25 cellular contexts compared by ENCODE assay signal in genomic region chr4:7747062-7747385, GRCh38.
DNase-seq lines count a peak whose midpoint lies in the region; ATAC-seq and TF ChIP-seq lines count a peak whose summit lies in the region.
"Had no signal": no experiment of that assay in that cellular context is flagged by ENCODE, and none has a peak within 500 bp of the region (broad histone marks: within the 10 kb centered on the region; RNA-seq: fewer than 3 reads in every experiment).

No MANE protein-coding gene starts in this region.

- H3K27me3 ChIP-seq in lower lobe of right lung (ENCODE audit: low read depth) = no peaks in the 10 kb centered on the region
- H3K27me3 ChIP-seq: body of pancreas, testis had no signal

- H3K36me3 Mint-ChIP-seq in activated T-helper 17 cell treated with anti-CD3 and anti-CD28 coated beads, Interleukin-2, amount 50 U/mL, for 72 hours (ENCODE audit: low read depth) = no peaks in the 10 kb centered on the region
- H3K36me3 Mint-ChIP-seq: naive B cell; stimulated activated naive B cell treated with anti-CD40 and anti-IgM and Interleukin-4, amounts not matched to agents 10 μg/mL and 1 μg/mL and 100 μg/mL, for 72 hours had no signal

- H3K4me3 ChIP-seq in lower lobe of right lung = no peak overlapping the region
- H3K4me3 ChIP-seq: body of pancreas, testis had no signal

- H3K4me1 ChIP-seq in lower lobe of right lung = peaks cover 20% of the 10 kb centered on the region
- H3K4me1 ChIP-seq: body of pancreas, testis had no signal

- H3K36me3 ChIP-seq in lower lobe of right lung = no peaks in the 10 kb centered on the region

- no peaks in the 10 kb centered on the region for H3K9me3 ChIP-seq in lower lobe of right lung
- H3K9me3 ChIP-seq: body of pancreas, testis had no signal

- intact Hi-C loops in head of caudate nucleus (cut with DNase I) (no loop called here), lower lobe of right lung (cut with DNase I) (no loop called here), sciatic nerve (cut with DNase I) (no loop called here)

- peaks cover 20% of the 10 kb centered on the region for H3K4me1 Mint-ChIP-seq in activated T-helper 17 cell treated with anti-CD3 and anti-CD28 coated beads, Interleukin-2, amount 50 U/mL, for 72 hours

- H3K9me3 Mint-ChIP-seq in activated T-helper 17 cell treated with anti-CD3 and anti-CD28 coated beads, Interleukin-2, amount 50 U/mL, for 72 hours = no peaks in the 10 kb centered on the region
- H3K9me3 Mint-ChIP-seq: stimulated activated naive B cell treated with anti-CD40 and anti-IgM and Interleukin-4, amounts not matched to agents 10 μg/mL and 1 μg/mL and 100 μg/mL, for 72 hours had no signal

- DNase-seq in head of caudate nucleus (peak in 37 of 42 donors; percentile 19 to 68 (median 40)), lower lobe of right lung (peak; percentile 84), sciatic nerve (ENCODE audit: low spot score) (no peak), DMS 273 (lab: John Stamatoyannopoulos, UW; ENCODE audit: unreplicated experiment) (no peak), middle frontal gyrus (ENCODE audit: extremely low spot score, low spot score) (no peak), ureter (ENCODE audit: low spot score) (no peak)
- DNase-seq: activated CD4-positive, alpha-beta T cell treated with anti-CD3 and anti-CD28 coated beads for 4 hours; activated effector memory CD4-positive, alpha-beta T cell treated with anti-CD3 and anti-CD28 coated beads, Interleukin-2, amount 50 U/mL, for 16 hours; CD4-positive, alpha-beta T cell; cerebellar nuclear complex; DMS 273 treated with DMSO at 0.1 percent for 48 hours; mesenchymal stem cell; naive B cell; NCI-H1436; NCI-H446 treated with DMSO at 0.1 percent for 48 hours; NCI-H82; stimulated activated CD4-positive, alpha-beta T cell treated with anti-CD3 and anti-CD28 coated beads, Interleukin-4, amount 100 ng/mL, for 4 hours; stimulated activated naive B cell treated with anti-CD40 and anti-IgM and Interleukin-4, amounts not matched to agents 10 μg/mL and 1 μg/mL and 100 μg/mL, for 72 hours; T-helper 2 cell; testis had no signal

- no peak for TF ChIP-seq CTCF in lower lobe of right lung (IDR thresholded peaks at IDR 0.05)

- H3K27ac ChIP-seq in lower lobe of right lung = no peak overlapping the region
- H3K27ac ChIP-seq: body of pancreas, KMS-11, RWPE1, testis had no signal

- H3K4me3 Mint-ChIP-seq in activated T-helper 17 cell treated with anti-CD3 and anti-CD28 coated beads, Interleukin-2, amount 50 U/mL, for 72 hours = no peak overlapping the region
- H3K4me3 Mint-ChIP-seq: CD4-positive, alpha-beta T cell; stimulated activated naive B cell treated with anti-CD40 and anti-IgM and Interleukin-4, amounts not matched to agents 10 μg/mL and 1 μg/mL and 100 μg/mL, for 72 hours had no signal

- H3K27me3 Mint-ChIP-seq in activated T-helper 17 cell treated with anti-CD3 and anti-CD28 coated beads, Interleukin-2, amount 50 U/mL, for 72 hours = no peaks in the 10 kb centered on the region
- H3K27me3 Mint-ChIP-seq: CD4-positive, alpha-beta T cell had no signal

- H3K27ac Mint-ChIP-seq in activated T-helper 17 cell treated with anti-CD3 and anti-CD28 coated beads, Interleukin-2, amount 50 U/mL, for 72 hours = peak overlapping the region; percentile 39
- H3K27ac Mint-ChIP-seq: CD4-positive, alpha-beta T cell; naive B cell; stimulated activated naive B cell treated with anti-CD40 and anti-IgM and Interleukin-4, amounts not matched to agents 10 μg/mL and 1 μg/mL and 100 μg/mL, for 72 hours had no signal

- no peak for ATAC-seq in activated T-helper 17 cell treated with anti-CD3 and anti-CD28 coated beads, Interleukin-2, amount 50 U/mL, for 72 hours (replicated peaks)
- peak in 1 of 2 donors; percentile 77 for ATAC-seq in lower lobe of right lung
- ATAC-seq in sciatic nerve = peak; percentile 61
- ATAC-seq in GM18519 (IDR thresholded peaks at IDR 0.05; ENCODE audit: low FRiP score, unreplicated experiment) = no peak
- ATAC-seq: body of pancreas; stimulated activated naive B cell treated with anti-CD40 and anti-IgM and Interleukin-4, amounts not matched to agents 10 μg/mL and 1 μg/mL and 100 μg/mL, for 72 hours had no signal

Comparison
In these comparisons a context has a peak if more than half of its experiments do, and no peak if none do; other contexts are left out.
1. DNase-seq: peak in head of caudate nucleus (37 of 42) and lower lobe of right lung (single experiment); none in sciatic nerve (single experiment), DMS 273 (single experiment), middle frontal gyrus (single experiment) and ureter (single experiment).